3 cellular contexts compared by ENCODE assay signal in genomic region chr18:80202-80601, GRCh38. TPM values are rescaled to one million over a fixed set of nuclear protein-coding genes. Genes with fewer than 3 reads are reported as not detected.
"Had no signal": no experiment of that assay in that cellular context is flagged by ENCODE, and none has a peak within 500 bp of the region (broad histone marks: within the 10 kb centered on the region; RNA-seq: fewer than 3 reads in every experiment).

No MANE protein-coding gene starts in this region.

RNA-seq across cellular contexts. Expression of gene TUBB8B, which starts 30.8 kb away (rescaled TPM):
- total RNA-seq: HT-29, HT1080, IMR-90 had no signal
- polyA plus RNA-seq: IMR-90 had no signal
